Comparison of ENCODE assay signal across 8 cellular contexts in the genomic region with DNA sequence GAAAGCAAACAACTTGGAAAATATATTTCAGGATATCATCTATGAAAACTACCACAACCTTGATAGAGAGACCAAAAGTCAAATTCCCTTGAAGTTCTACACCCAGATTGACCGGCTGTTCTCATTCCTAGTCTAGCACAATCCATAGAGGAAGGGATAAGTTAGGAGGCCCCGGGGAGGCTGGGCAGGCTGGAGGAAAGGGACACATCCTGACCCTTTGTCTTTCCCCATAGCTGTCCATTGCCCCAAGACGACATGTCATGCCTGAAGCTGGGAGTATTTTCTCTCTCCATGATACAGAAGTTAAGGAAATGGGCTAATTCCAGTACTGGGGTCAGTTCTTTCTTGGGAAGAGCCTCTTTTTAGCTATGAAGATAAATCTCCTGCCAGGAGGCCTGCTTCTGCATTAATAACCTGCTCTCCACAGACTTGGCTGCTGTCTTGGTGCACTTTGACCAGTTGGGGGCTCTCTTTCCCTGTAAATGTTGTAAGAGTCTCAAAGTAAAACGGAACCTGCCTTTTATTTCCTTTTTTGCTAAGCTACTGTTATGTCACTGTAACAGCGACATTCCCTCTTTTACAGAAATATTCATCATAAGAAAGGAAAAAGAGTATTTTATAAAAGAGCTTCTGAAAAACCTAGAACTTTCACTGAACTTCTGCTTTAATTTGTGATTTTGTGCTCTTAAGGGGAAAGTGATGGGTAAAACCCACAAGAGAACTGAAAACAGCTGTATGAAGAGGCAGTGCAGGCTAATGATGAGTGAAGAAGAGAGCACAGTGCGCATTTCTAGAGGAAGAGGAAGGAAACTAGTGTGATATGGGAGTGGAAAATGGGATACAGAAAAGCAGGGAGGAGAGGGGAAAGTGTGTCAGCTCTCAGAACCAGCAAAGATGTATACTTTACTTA. TPM values are rescaled to one million over a fixed set of nuclear protein-coding genes. Genes with fewer than 3 reads are reported as not detected.
A peak's percentile ranks its signal among the peaks of the same experiment; 100 is the strongest.
DNase-seq lines count a peak whose midpoint lies in the region; ATAC-seq and TF ChIP-seq lines count a peak whose summit lies in the region.
"Not testable (repeated sequence)": the region's sequence is repeated elsewhere in the genome, so short reads cannot be mapped to it uniquely, and the experiment has no call there.

No MANE protein-coding gene starts in this region.

- H2AFZ ChIP-seq in osteoblast (ENCODE audit: low read length), result not testable (repeated sequence)

- TF ChIP-seq CTCF in AG09319 (IDR thresholded peaks at IDR 0.05; ENCODE audit: low read depth, low read length) (peak; percentile 45), osteoblast (IDR thresholded peaks at IDR 0.05; ENCODE audit: extremely low read depth, low read depth, low read length) (peak; percentile 54)

- H3K27ac Mint-ChIP-seq in activated naive CD4-positive, alpha-beta T cell treated with anti-CD3 and anti-CD28 coated beads, Interleukin-2, amount 50 U/mL, for 72 hours, result peak overlapping the region in 1 of 2 donors; percentile 28

- ATAC-seq in GM18511 (IDR thresholded peaks at IDR 0.05; ENCODE audit: unreplicated experiment), result peak; percentile 97
- ATAC-seq in activated naive CD4-positive, alpha-beta T cell treated with anti-CD3 and anti-CD28 coated beads, Interleukin-2, amount 50 U/mL, for 72 hours, result peak; percentile 74 to 85

- CTCF ChIA-PET in HEK293T (lab: Yijun Ruan, JAX), result interaction anchor here (0.6 to 1.3 kb wide), 5 partner anchors 19 to 207 kb away, joined by 3 to 4 read pairs (median 3); partner anchors contain the start of gene IFNA16

- not testable (repeated sequence) for H3K36me3 Mint-ChIP-seq in activated naive CD4-positive, alpha-beta T cell treated with anti-CD3 and anti-CD28 coated beads, Interleukin-2, amount 50 U/mL, for 72 hours

- H3K4me3 ChIP-seq in osteoblast (ENCODE audit: insufficient read depth, low read length), result not testable (repeated sequence)

- H3K36me3 ChIP-seq in osteoblast (ENCODE audit: insufficient read depth, low read length), result not testable (repeated sequence)

- H4K20me1 ChIP-seq in osteoblast (ENCODE audit: insufficient read depth, low read length), result not testable (repeated sequence)

- H3K27me3 ChIP-seq in osteoblast (ENCODE audit: insufficient read depth, low read length), result not testable (repeated sequence)

- peak overlapping the region; percentile 24 for H3K4me2 ChIP-seq in osteoblast (ENCODE audit: insufficient read depth, low read length)

- POLR2A ChIA-PET in HEK293T (lab: Yijun Ruan, JAX), result not testable (repeated sequence)

- not testable (repeated sequence) for H3K9me3 Mint-ChIP-seq in activated naive CD4-positive, alpha-beta T cell treated with anti-CD3 and anti-CD28 coated beads, Interleukin-2, amount 50 U/mL, for 72 hours

- not testable (repeated sequence) for DNase-seq in AG09319 (ENCODE audit: extremely low read depth, low read depth); osteoblast (ENCODE audit: insufficient read length, low spot score, missing footprints)
- peak; percentile 20 for DNase-seq in HEK293T (ENCODE audit: extremely low spot score)
- DNase-seq in HT-29 (ENCODE audit: low spot score), result peak; percentile 45
- DNase-seq in SIG-M5 treated with dmso at 0.1 percent for 504 hours (lab: John Stamatoyannopoulos, UW; ENCODE audit: unreplicated experiment), result peak; percentile 37
- DNase-seq in activated naive CD4-positive, alpha-beta T cell treated with anti-CD3 and anti-CD28 coated beads, Interleukin-2, amount 50 U/mL, for 72 hours (ENCODE audit: low spot score in 2 of 2), result peak in 1 of 2 donors; percentile 36
- peak; percentile 16 for DNase-seq in glomerular visceral epithelial cell (ENCODE audit: extremely low spot score)

- H3K27ac ChIP-seq in osteoblast (ENCODE audit: low read depth, low read length), result not testable (repeated sequence)

- H3K9me3 ChIP-seq in osteoblast (ENCODE audit: low read depth, low read length), result not testable (repeated sequence)

- not testable (repeated sequence) for H3K4me1 ChIP-seq in osteoblast (ENCODE audit: insufficient read depth, low read length)

- not testable (repeated sequence) for H3K79me2 ChIP-seq in osteoblast (ENCODE audit: insufficient read depth, low read length)

RNA-seq across cellular contexts. Expression of gene IFNA7, which starts 6.9 kb away (rescaled TPM):
- total RNA-seq in HT-29 (2014; rRNA removed; shearing (Covaris generic)), result not detected in 2 replicates
- total RNA-seq in activated naive CD4-positive, alpha-beta T cell treated with anti-CD3 and anti-CD28 coated beads, Interleukin-2, amount 50 U/mL, for 72 hours, result not detected
- total RNA-seq in osteoblast, result not detected in 2 replicates

RNA-seq across cellular contexts. Expression of gene IFNA4, which starts 7.7 kb away (rescaled TPM):
- total RNA-seq in HT-29 (2014; rRNA removed; shearing (Covaris generic)), result not detected in 2 replicates
- not detected for total RNA-seq in activated naive CD4-positive, alpha-beta T cell treated with anti-CD3 and anti-CD28 coated beads, Interleukin-2, amount 50 U/mL, for 72 hours
- not detected in 2 replicates for total RNA-seq in osteoblast

RNA-seq across cellular contexts. Expression of gene IFNA10, which starts 11.8 kb away (rescaled TPM):
- not detected in 2 replicates for total RNA-seq in HT-29 (2014; rRNA removed; shearing (Covaris generic))
- total RNA-seq in activated naive CD4-positive, alpha-beta T cell treated with anti-CD3 and anti-CD28 coated beads, Interleukin-2, amount 50 U/mL, for 72 hours, result not detected
- not detected in 2 replicates for total RNA-seq in osteoblast

RNA-seq across cellular contexts. Expression of gene IFNA16, which starts 22.0 kb away (rescaled TPM):
- total RNA-seq in HT-29 (2014; rRNA removed; shearing (Covaris generic)), result not detected in 2 replicates
- not detected for total RNA-seq in activated naive CD4-positive, alpha-beta T cell treated with anti-CD3 and anti-CD28 coated beads, Interleukin-2, amount 50 U/mL, for 72 hours
- not detected in 2 replicates for total RNA-seq in osteoblast

RNA-seq across cellular contexts. Expression of gene IFNA21, which starts 28.7 kb away (rescaled TPM):
- total RNA-seq in HT-29 (2014; rRNA removed; shearing (Covaris generic)), result not detected in 2 replicates
- total RNA-seq in activated naive CD4-positive, alpha-beta T cell treated with anti-CD3 and anti-CD28 coated beads, Interleukin-2, amount 50 U/mL, for 72 hours, result not detected
- total RNA-seq in osteoblast, result not detected in 2 replicates
